8 cellular contexts compared by ENCODE assay signal in genomic region chr6:169724554-169725269, GRCh38. TPM values are rescaled to one million over a fixed set of nuclear protein-coding genes. Genes with fewer than 3 reads are reported as not detected.
DNase-seq lines count a peak whose midpoint lies in the region; ATAC-seq and TF ChIP-seq lines count a peak whose summit lies in the region.

No MANE protein-coding gene starts in this region.

- H4K91ac ChIP-seq in H9 (ENCODE audit: insufficient read length, low read depth, low read length): peak overlapping the region; percentile 54

- H2BK5ac ChIP-seq in H9 (ENCODE audit: insufficient read length, low read length): no peak overlapping the region

- H3T11ph ChIP-seq in H9 (ENCODE audit: low read length): no peak overlapping the region

- peak overlapping the region; percentile 60 for H3K4me2 ChIP-seq in H9 (ENCODE audit: insufficient read depth, insufficient read length, low read length)

- H3K4me3 Mint-ChIP-seq in H9: peak overlapping the region; percentile 79 to 88

- TF ChIP-seq CTCF in GM12864 (IDR thresholded peaks at IDR 0.05; ENCODE audit: low read depth, low read length, missing control alignments): no peak
- no peak for TF ChIP-seq CTCF in H9 (conservative IDR thresholded peaks at IDR 0.05)

- H2BK12ac ChIP-seq in H9 (ENCODE audit: insufficient read length, low read depth, low read length): peak overlapping the region; percentile 15

- H4K5ac ChIP-seq in H9 (ENCODE audit: insufficient read length, low read depth, low read length): peak overlapping the region; percentile 54

- ATAC-seq in activated CD4-positive, CD25-positive, alpha-beta regulatory T cell treated with anti-CD3 and anti-CD28 coated beads, Interleukin-2, amount 50 U/mL, for 24 hours: peak; percentile 39 to 43
- no peak for ATAC-seq in HG03469 (IDR thresholded peaks at IDR 0.05; ENCODE audit: unreplicated experiment)

- H3K23me2 ChIP-seq in H9 (ENCODE audit: insufficient read length, low read depth, low read length, poor library complexity, severe bottlenecking): peaks cover 18% of the 10 kb centered on the region

- no peaks in the 10 kb centered on the region; a peak in 2 of 5 replicates for H3K9me3 Mint-ChIP-seq in H9

- H3K27me3 ChIP-seq in H9 (ENCODE audit: insufficient read depth, low read length) (no peaks in the 10 kb centered on the region), layer of hippocampus (ENCODE audit: control insufficient read depth, insufficient read depth, low read length) (no peaks in the 10 kb centered on the region)

- no peaks in the 10 kb centered on the region for H4K20me1 ChIP-seq in H9 (ENCODE audit: control insufficient read depth, insufficient read depth, insufficient read length)

- no peak overlapping the region for H2BK120ac ChIP-seq in H9 (ENCODE audit: low read depth, low read length, poor library complexity, severe bottlenecking)

- H3K79me2 ChIP-seq in H9 (ENCODE audit: insufficient read depth, low read length): peaks cover 4% of the 10 kb centered on the region; the same call in 1 of the 2 replicates

- DNase-seq in GM12864 (ENCODE audit: low read depth) (no peak), H9 (peak; percentile 80), NAMALWA (ENCODE audit: low spot score) (peak; percentile 78), cerebellar cortex (ENCODE audit: low spot score) (peak; percentile 42)
- peak; percentile 72 to 79 for DNase-seq in stimulated activated CD4-positive, alpha-beta T cell treated with anti-CD3 and anti-CD28 coated beads, Interleukin-2, amount 100 ng/mL, for 24 hours

- H3K27ac ChIP-seq in H9 (ENCODE audit: insufficient read length, low read depth, low read length) (no peak overlapping the region), layer of hippocampus (ENCODE audit: low read depth, low read length) (peak overlapping the region; percentile 80)

- peak overlapping the region; percentile 78; the same call in 1 of the 2 replicates for H3K4ac ChIP-seq in H9 (ENCODE audit: low read depth, low read length)

- H2BK20ac ChIP-seq in H9 (ENCODE audit: low read depth, low read length, poor library complexity, severe bottlenecking): no peak overlapping the region

- WGBS in H9 (ENCODE audit: extremely low coverage, insufficient read length, low lambda C conversion rate): no CpG with 5 or more reads among the region's 88 CpGs

- no peak overlapping the region for H3K56ac ChIP-seq in H9 (ENCODE audit: insufficient read length, low read depth, low read length)

- H3K4me3 ChIP-seq in GM12864 (ENCODE audit: low read depth, low read length): peak overlapping the region; percentile 52

- peaks cover 24 to 27% of the 10 kb centered on the region in 2 experiments for H3K4me1 Mint-ChIP-seq in H9

- no peak overlapping the region for H2AK5ac ChIP-seq in H9 (ENCODE audit: insufficient read length, low read length)

- peaks cover 0 to 14% (median 4%) of the 10 kb centered on the region in 3 experiments; a peak in 4 of 7 replicates for H3K36me3 Mint-ChIP-seq in H9 (ENCODE audit: insufficient read depth in 1 of 3, low read depth in 3 of 3)

- no peak overlapping the region for H4K8ac ChIP-seq in H9 (replicated peaks; ENCODE audit: insufficient read length, low read depth, low read length)

- H3K23ac ChIP-seq in H9 (ENCODE audit: insufficient read length, low read depth, low read length): no peak overlapping the region

- H3K9ac ChIP-seq in H9 (ENCODE audit: extremely low read depth, insufficient read length, low read length): peak overlapping the region; percentile 87

- no peak overlapping the region for H2BK15ac ChIP-seq in H9 (ENCODE audit: low read depth, low read length)

- no peaks in the 10 kb centered on the region; the same call in 1 of the 2 replicates for H3K4me1 ChIP-seq in H9 (ENCODE audit: insufficient read depth, low read length)

- H3K79me1 ChIP-seq in H9 (ENCODE audit: insufficient read depth, low read depth, low read length, poor library complexity, severe bottlenecking): no peaks in the 10 kb centered on the region

- H3K27ac Mint-ChIP-seq in H9: peak overlapping the region; percentile 42 to 95 (median 79); a peak in 6 of 7 replicates

- peak overlapping the region; percentile 98 for H3K18ac ChIP-seq in H9 (ENCODE audit: insufficient read length, low read depth, low read length)

- H2AFZ ChIP-seq in H9 (ENCODE audit: low read length): no peak overlapping the region

- H3K9me3 ChIP-seq in H9 (ENCODE audit: control insufficient read depth, low read depth, low read length): no peaks in the 10 kb centered on the region

- peak overlapping the region; percentile 100 for H3K14ac ChIP-seq in H9 (ENCODE audit: insufficient read depth, low read length)

- peaks cover 4% of the 10 kb centered on the region for H3K27me3 Mint-ChIP-seq in H9 (ENCODE audit: low read depth)

RNA-seq across cellular contexts. Expression of gene PHF10, which starts 0.4 kb away (rescaled TPM):
- 59.0 and 59.8 TPM in 2 replicates for total RNA-seq in H9 (2021)

RNA-seq across cellular contexts. Expression of gene C6orf120, which starts 22.8 kb away (rescaled TPM):
- total RNA-seq in H9 (2021): 22.2 and 23.2 TPM in 2 replicates

RNA-seq across cellular contexts. Expression of gene WDR27, which starts 22.9 kb away (rescaled TPM):
- 38.4 and 48.7 TPM in 2 replicates for total RNA-seq in H9 (2021)

RNA-seq across cellular contexts. Expression of gene DYNLT2, which starts 26.7 kb away (rescaled TPM):
- 1.3 and 1.8 TPM in 2 replicates for total RNA-seq in H9 (2021)

RNA-seq across cellular contexts. Expression of gene ERMARD, which starts 26.7 kb away (rescaled TPM):
- 11.7 and 13.6 TPM in 2 replicates for total RNA-seq in H9 (2021)
